Comparison of ENCODE assay signal across 28 cellular contexts in genomic region chr2:145980318-145980717, GRCh38.
DNase-seq lines count a peak whose midpoint lies in the region; ATAC-seq, FAIRE-seq and TF ChIP-seq lines count a peak whose summit lies in the region.
"Had no signal": no experiment of that assay in that cellular context is flagged by ENCODE, and none has a peak within 500 bp of the region (broad histone marks: within the 10 kb centered on the region; RNA-seq: fewer than 3 reads in every experiment).

No MANE protein-coding gene starts in this region.

- TF ChIP-seq CTCF in astrocyte (IDR thresholded peaks at IDR 0.05; ENCODE audit: insufficient read depth, low read depth, low read length) (no peak), nephron progenitor cell (IDR thresholded peaks at IDR 0.05) (no peak)

- H2AK5ac ChIP-seq in neuronal stem cell (ENCODE audit: low read depth, low read length) = no peak overlapping the region

- H3K36me3 Mint-ChIP-seq in astrocyte (ENCODE audit: low read depth, unreplicated experiment) (no peaks in the 10 kb centered on the region), nephron progenitor cell (ENCODE audit: low read depth) (no peaks in the 10 kb centered on the region)
- H3K36me3 Mint-ChIP-seq: CD14-positive monocyte; CD4-positive, alpha-beta memory T cell; CD4-positive, CD25-positive, alpha-beta regulatory T cell; CD8-positive, alpha-beta memory T cell had no signal

- H4K91ac ChIP-seq in neuronal stem cell (ENCODE audit: low read depth, low read length, poor library complexity) = no peak overlapping the region

- no peak overlapping the region for H2BK5ac ChIP-seq in neuronal stem cell (ENCODE audit: low read length)

- H2BK12ac ChIP-seq in neuronal stem cell (ENCODE audit: low read length) = no peak overlapping the region

- DNase-seq in NCI-H2171 treated with DMSO at 0.1 percent for 48 hours (lab: John Stamatoyannopoulos, UW) (peak; percentile 17), NCI-H2171 (lab: John Stamatoyannopoulos, UW) (no peak), astrocyte (ENCODE audit: low read depth) (no peak), nephron progenitor cell (no peak), neuronal stem cell (ENCODE audit: low spot score) (no peak), nucleus accumbens (lab: John Stamatoyannopoulos, UW) (no peak), NOMO-1 treated with dmso at 0.1 percent for 144 hours (lab: John Stamatoyannopoulos, UW; ENCODE audit: unreplicated experiment) (no peak)
- DNase-seq: 8988T; ACHN; BE2C; C1 segment of cervical spinal cord; CD4-positive, alpha-beta memory T cell; CD4-positive, CD25-positive, alpha-beta regulatory T cell; CD8-positive, alpha-beta memory T cell; COR-L47; DMS 273 treated with DMSO at 0.1 percent for 48 hours; DMS153; DMS53; DMS79; DND-41; EL; GDM1 had no signal

- no peak overlapping the region for H3K14ac ChIP-seq in neuronal stem cell (ENCODE audit: low read length)

- H3K4me1 Mint-ChIP-seq in astrocyte (ENCODE audit: low read depth, unreplicated experiment) = no peaks in the 10 kb centered on the region
- H3K4me1 Mint-ChIP-seq in nephron progenitor cell = no peaks in the 10 kb centered on the region
- H3K4me1 Mint-ChIP-seq: CD14-positive monocyte; CD4-positive, alpha-beta memory T cell; CD4-positive, CD25-positive, alpha-beta regulatory T cell; CD8-positive, alpha-beta memory T cell had no signal

- H4K8ac ChIP-seq in neuronal stem cell (ENCODE audit: low read depth, low read length) = no peak overlapping the region

- ATAC-seq in HG03460 (IDR thresholded peaks at IDR 0.05; ENCODE audit: unreplicated experiment) = no peak
- ATAC-seq: GM12878 had no signal

- no peak overlapping the region for H2BK120ac ChIP-seq in neuronal stem cell (ENCODE audit: low read depth, low read length)

- H4K20me1 ChIP-seq in astrocyte (ENCODE audit: insufficient read depth, low read length) = no peaks in the 10 kb centered on the region
- H4K20me1 ChIP-seq: BLaER1 had no signal

- H3K4me1 ChIP-seq in astrocyte (ENCODE audit: insufficient read depth, low read length) (no peaks in the 10 kb centered on the region), neuronal stem cell (ENCODE audit: control insufficient read depth in 2 of 2, insufficient read depth in 1 of 2, low read depth in 1 of 2, low read length in 2 of 2) (no peaks in the 10 kb centered on the region)
- H3K4me1 ChIP-seq: BE2C, BLaER1 had no signal

- no peak for FAIRE-seq in astrocyte (lab: Jason Lieb, UNC)
- FAIRE-seq: GM12878, GM12892, GM18507 had no signal

- no peak overlapping the region for H2BK15ac ChIP-seq in neuronal stem cell (ENCODE audit: low read length)

- no peak overlapping the region for H3K4me2 ChIP-seq in astrocyte (ENCODE audit: low read length)
- H3K4me2 ChIP-seq in neuronal stem cell (ENCODE audit: insufficient read depth, low read length, poor library complexity, severe bottlenecking) = no peak overlapping the region
- H3K4me2 ChIP-seq: BLaER1 had no signal

- H3K36me3 ChIP-seq in astrocyte (ENCODE audit: insufficient read depth, low read length) (no peaks in the 10 kb centered on the region), neuronal stem cell (replicated peaks in 1 of 2; ENCODE audit: control insufficient read depth in 2 of 2, insufficient read depth in 2 of 2, low read length in 2 of 2) (no peaks in the 10 kb centered on the region)
- H3K36me3 ChIP-seq: BE2C, BLaER1 had no signal

- no peak overlapping the region for H3K18ac ChIP-seq in neuronal stem cell (ENCODE audit: low read length)

- no peak overlapping the region for H3K4me3 ChIP-seq in astrocyte (ENCODE audit: insufficient read depth, low read depth, low read length)
- H3K4me3 ChIP-seq in neuronal stem cell (ENCODE audit: low read length in 2 of 2) = no peak overlapping the region
- H3K4me3 ChIP-seq: BLaER1, GM12878 had no signal

- H3K9me3 ChIP-seq in astrocyte (ENCODE audit: insufficient read depth, low read depth, low read length) (no peaks in the 10 kb centered on the region), neuronal stem cell (replicated peaks in 1 of 2; ENCODE audit: control insufficient read depth in 2 of 2, insufficient read depth in 1 of 2, low read depth in 1 of 2, low read length in 2 of 2) (no peaks in the 10 kb centered on the region)
- H3K9me3 ChIP-seq: BE2C, BLaER1 had no signal

- H3K27ac ChIP-seq in astrocyte (ENCODE audit: low read depth, low read length) (no peak overlapping the region), neuronal stem cell (replicated peaks; ENCODE audit: low read length) (no peak overlapping the region)
- H3K27ac ChIP-seq: BLaER1 had no signal

- no peaks in the 10 kb centered on the region for H3K79me2 ChIP-seq in astrocyte (ENCODE audit: insufficient read depth, low read length)

- H3K9ac ChIP-seq in astrocyte (ENCODE audit: low read length) (no peak overlapping the region), neuronal stem cell (ENCODE audit: low read depth, low read length, poor library complexity) (no peak overlapping the region)
- H3K9ac ChIP-seq: BLaER1 had no signal

- H3K23ac ChIP-seq in neuronal stem cell (ENCODE audit: low read depth, low read length, poor library complexity) = no peak overlapping the region

- no CpG with 5 or more reads among the region's 2 CpGs for WGBS in neuronal stem cell (ENCODE audit: extremely low coverage in 2 of 2, insufficient read length in 2 of 2, insufficient replicate concordance in 1 of 2), 2 donors

- no peaks in the 10 kb centered on the region for H3K79me1 ChIP-seq in neuronal stem cell (ENCODE audit: low read depth, low read length)

- H3K27me3 Mint-ChIP-seq in astrocyte (ENCODE audit: low read depth, unreplicated experiment) (no peaks in the 10 kb centered on the region), nephron progenitor cell (ENCODE audit: low read depth, poor library complexity) (no peaks in the 10 kb centered on the region)
- H3K27me3 Mint-ChIP-seq: CD4-positive, alpha-beta memory T cell; CD4-positive, CD25-positive, alpha-beta regulatory T cell had no signal

- H3K27me3 ChIP-seq in astrocyte (ENCODE audit: insufficient read depth, low read length) = no peaks in the 10 kb centered on the region
- H3K27me3 ChIP-seq in neuronal stem cell (ENCODE audit: control insufficient read depth in 3 of 3, insufficient read depth in 3 of 3, low read depth in 1 of 3, low read length in 3 of 3) = no peaks in the 10 kb centered on the region
- H3K27me3 ChIP-seq: BE2C, BLaER1 had no signal

- H3K4me3 Mint-ChIP-seq in astrocyte (ENCODE audit: unreplicated experiment) (no peak overlapping the region), nephron progenitor cell (no peak overlapping the region)
- H3K4me3 Mint-ChIP-seq: CD14-positive monocyte; CD4-positive, alpha-beta memory T cell; CD4-positive, CD25-positive, alpha-beta regulatory T cell; CD8-positive, alpha-beta memory T cell had no signal

- no peak overlapping the region for H2AFZ ChIP-seq in astrocyte (ENCODE audit: low read depth, low read length)
- peak overlapping the region; percentile 19 for H2AFZ ChIP-seq in neuronal stem cell (ENCODE audit: low read length)

- no peak overlapping the region for H3K4ac ChIP-seq in neuronal stem cell (ENCODE audit: low read length)

- H3K27ac Mint-ChIP-seq in astrocyte (ENCODE audit: unreplicated experiment) (peak overlapping the region; percentile 67), nephron progenitor cell (peak overlapping the region; percentile 50)
- H3K27ac Mint-ChIP-seq: CD14-positive monocyte; CD4-positive, alpha-beta memory T cell; CD4-positive, CD25-positive, alpha-beta regulatory T cell; CD8-positive, alpha-beta memory T cell had no signal

- H3K9me3 Mint-ChIP-seq in astrocyte (ENCODE audit: unreplicated experiment) (no peaks in the 10 kb centered on the region), nephron progenitor cell (no peaks in the 10 kb centered on the region)
